ENCODE assay signal across 1 cellular context in the genomic region with DNA sequence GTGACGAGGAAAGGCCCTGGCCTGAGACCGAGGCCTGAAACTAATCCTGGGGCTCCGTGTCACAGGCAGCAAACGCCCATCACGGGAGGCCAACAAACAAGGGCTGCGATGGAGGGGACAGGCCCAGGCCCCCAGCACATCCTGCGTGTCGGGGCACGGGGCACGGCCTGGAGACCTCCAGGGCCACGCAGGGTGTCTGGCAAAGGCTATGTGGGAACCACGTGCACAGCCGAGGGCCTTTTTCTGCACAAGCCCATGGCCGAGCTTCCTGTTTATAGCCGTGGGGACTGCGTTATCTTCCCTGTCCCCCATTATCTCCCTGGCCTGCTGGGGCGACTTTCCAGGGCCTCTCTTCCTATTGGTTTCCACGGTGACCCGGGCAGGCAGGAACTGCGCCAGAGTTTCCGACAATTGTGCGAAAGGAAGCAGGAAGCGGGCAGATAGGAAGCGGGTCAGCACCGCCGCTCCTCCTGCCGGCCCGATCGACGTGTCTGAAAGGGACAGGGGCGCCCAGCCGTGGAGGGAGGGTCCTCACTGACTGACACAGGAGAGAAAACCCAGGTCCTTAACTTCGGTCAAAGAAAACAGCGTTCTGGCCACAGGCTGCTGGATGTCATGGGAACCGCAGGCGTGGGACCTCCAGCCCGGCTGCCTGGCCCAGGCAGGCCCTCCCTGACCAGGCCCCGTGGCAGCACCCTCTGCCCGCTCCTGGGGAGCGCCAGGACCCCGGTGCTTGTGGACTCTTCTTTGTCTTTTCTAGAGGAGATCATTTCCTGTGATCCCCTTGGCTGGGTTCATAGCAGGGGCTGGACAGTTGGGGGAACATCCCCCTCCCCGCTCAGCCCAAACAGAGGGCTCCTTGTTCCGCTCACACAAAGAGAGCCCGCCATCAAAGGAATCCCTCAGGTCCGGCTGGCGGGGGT.
TF ChIP-seq lines count a peak whose summit lies in the region.

No MANE protein-coding gene starts in this region.

TF ChIP-seq in K562, 482 proteins besides CTCF, POLR2A, EP300 and RAD21 (continued from another document):
- TF ChIP-seq, protein P1, sequence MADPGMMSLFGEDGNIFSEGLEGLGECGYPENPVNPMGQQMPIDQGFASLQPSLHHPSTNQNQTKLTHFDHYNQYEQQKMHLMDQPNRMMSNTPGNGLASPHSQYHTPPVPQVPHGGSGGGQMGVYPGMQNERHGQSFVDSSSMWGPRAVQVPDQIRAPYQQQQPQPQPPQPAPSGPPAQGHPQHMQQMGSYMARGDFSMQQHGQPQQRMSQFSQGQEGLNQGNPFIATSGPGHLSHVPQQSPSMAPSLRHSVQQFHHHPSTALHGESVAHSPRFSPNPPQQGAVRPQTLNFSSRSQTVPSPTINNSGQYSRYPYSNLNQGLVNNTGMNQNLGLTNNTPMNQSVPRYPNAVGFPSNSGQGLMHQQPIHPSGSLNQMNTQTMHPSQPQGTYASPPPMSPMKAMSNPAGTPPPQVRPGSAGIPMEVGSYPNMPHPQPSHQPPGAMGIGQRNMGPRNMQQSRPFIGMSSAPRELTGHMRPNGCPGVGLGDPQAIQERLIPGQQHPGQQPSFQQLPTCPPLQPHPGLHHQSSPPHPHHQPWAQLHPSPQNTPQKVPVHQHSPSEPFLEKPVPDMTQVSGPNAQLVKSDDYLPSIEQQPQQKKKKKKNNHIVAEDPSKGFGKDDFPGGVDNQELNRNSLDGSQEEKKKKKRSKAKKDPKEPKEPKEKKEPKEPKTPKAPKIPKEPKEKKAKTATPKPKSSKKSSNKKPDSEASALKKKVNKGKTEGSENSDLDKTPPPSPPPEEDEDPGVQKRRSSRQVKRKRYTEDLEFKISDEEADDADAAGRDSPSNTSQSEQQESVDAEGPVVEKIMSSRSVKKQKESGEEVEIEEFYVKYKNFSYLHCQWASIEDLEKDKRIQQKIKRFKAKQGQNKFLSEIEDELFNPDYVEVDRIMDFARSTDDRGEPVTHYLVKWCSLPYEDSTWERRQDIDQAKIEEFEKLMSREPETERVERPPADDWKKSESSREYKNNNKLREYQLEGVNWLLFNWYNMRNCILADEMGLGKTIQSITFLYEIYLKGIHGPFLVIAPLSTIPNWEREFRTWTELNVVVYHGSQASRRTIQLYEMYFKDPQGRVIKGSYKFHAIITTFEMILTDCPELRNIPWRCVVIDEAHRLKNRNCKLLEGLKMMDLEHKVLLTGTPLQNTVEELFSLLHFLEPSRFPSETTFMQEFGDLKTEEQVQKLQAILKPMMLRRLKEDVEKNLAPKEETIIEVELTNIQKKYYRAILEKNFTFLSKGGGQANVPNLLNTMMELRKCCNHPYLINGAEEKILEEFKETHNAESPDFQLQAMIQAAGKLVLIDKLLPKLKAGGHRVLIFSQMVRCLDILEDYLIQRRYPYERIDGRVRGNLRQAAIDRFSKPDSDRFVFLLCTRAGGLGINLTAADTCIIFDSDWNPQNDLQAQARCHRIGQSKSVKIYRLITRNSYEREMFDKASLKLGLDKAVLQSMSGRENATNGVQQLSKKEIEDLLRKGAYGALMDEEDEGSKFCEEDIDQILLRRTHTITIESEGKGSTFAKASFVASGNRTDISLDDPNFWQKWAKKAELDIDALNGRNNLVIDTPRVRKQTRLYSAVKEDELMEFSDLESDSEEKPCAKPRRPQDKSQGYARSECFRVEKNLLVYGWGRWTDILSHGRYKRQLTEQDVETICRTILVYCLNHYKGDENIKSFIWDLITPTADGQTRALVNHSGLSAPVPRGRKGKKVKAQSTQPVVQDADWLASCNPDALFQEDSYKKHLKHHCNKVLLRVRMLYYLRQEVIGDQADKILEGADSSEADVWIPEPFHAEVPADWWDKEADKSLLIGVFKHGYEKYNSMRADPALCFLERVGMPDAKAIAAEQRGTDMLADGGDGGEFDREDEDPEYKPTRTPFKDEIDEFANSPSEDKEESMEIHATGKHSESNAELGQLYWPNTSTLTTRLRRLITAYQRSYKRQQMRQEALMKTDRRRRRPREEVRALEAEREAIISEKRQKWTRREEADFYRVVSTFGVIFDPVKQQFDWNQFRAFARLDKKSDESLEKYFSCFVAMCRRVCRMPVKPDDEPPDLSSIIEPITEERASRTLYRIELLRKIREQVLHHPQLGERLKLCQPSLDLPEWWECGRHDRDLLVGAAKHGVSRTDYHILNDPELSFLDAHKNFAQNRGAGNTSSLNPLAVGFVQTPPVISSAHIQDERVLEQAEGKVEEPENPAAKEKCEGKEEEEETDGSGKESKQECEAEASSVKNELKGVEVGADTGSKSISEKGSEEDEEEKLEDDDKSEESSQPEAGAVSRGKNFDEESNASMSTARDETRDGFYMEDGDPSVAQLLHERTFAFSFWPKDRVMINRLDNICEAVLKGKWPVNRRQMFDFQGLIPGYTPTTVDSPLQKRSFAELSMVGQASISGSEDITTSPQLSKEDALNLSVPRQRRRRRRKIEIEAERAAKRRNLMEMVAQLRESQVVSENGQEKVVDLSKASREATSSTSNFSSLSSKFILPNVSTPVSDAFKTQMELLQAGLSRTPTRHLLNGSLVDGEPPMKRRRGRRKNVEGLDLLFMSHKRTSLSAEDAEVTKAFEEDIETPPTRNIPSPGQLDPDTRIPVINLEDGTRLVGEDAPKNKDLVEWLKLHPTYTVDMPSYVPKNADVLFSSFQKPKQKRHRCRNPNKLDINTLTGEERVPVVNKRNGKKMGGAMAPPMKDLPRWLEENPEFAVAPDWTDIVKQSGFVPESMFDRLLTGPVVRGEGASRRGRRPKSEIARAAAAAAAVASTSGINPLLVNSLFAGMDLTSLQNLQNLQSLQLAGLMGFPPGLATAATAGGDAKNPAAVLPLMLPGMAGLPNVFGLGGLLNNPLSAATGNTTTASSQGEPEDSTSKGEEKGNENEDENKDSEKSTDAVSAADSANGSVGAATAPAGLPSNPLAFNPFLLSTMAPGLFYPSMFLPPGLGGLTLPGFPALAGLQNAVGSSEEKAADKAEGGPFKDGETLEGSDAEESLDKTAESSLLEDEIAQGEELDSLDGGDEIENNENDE (IDR thresholded peaks at IDR 0.05; ENCODE audit: low read depth, low read length), result no peak
- TF ChIP-seq SPI1 (IDR thresholded peaks at IDR 0.05; ENCODE audit: borderline replicate concordance, low read depth, low read length) (no peak), KLF16 (IDR thresholded peaks at IDR 0.05) (no peak), NFIC (IDR thresholded peaks at IDR 0.05) (0 out of 2 replicates have a peak, but pooled peaks have one; percentile 14), DPF2 (IDR thresholded peaks at IDR 0.05) (peak; percentile 56)
